In the genomic region with DNA sequence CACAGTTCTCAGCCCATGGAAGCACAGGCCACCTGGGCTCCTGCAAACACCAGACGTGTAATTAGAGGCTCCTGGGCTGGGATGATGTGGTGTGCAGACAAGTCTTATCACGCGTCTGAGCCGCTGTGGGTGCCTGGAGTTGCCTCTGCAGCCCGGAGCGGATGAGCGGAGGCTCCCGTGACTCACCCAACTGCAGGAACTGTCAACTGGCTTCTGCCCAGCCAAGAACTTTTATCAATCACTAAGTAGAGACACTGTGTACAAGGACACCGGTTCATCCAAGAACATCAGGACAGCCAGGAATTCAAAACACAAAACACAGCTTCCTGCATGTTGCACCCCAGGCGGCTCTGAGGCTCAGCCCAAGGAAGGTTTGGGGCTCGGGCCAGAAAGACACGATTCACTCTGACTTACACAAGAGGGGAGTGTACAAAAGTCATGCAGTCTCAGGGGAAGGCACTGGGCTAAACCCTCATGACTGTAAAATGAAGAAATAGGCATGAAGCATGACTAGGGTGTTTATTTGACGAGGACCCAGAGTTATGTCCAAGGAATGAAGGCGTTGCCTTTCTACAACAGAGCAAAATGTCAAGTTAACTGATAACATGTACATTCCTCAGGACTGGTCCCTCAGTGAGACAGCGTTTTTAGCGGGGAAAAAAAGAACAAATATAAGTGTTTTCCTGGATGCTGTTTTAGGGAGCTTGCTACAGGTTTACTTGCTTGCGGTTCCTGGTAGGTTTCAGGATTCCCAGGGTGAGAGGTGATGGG, we compare ENCODE assay signal across 10 cellular contexts. TPM values are rescaled to one million over a fixed set of nuclear protein-coding genes. Genes with fewer than 3 reads are reported as not detected.
DNase-seq lines count a peak whose midpoint lies in the region; ATAC-seq and TF ChIP-seq lines count a peak whose summit lies in the region.
"Had no signal": no experiment of that assay in that cellular context is flagged by ENCODE, and none has a peak within 500 bp of the region (broad histone marks: within the 10 kb centered on the region; RNA-seq: fewer than 3 reads in every experiment).

No MANE protein-coding gene starts in this region.

- no peak for ATAC-seq in HG02623 (IDR thresholded peaks at IDR 0.05; ENCODE audit: unreplicated experiment)

- H2BK15ac ChIP-seq in mesenchymal stem cell (ENCODE audit: low read depth, poor library complexity, severe bottlenecking): no peak overlapping the region

- H3K9me3 Mint-ChIP-seq in immature natural killer cell: no peaks in the 10 kb centered on the region
- H3K9me3 Mint-ChIP-seq: IgD-negative memory B cell, naive B cell had no signal

- H3K79me1 ChIP-seq in mesenchymal stem cell (replicated peaks; ENCODE audit: low read length, poor library complexity, severe bottlenecking): peaks cover 4% of the 10 kb centered on the region

- H3K27me3 Mint-ChIP-seq in immature natural killer cell (ENCODE audit: low read depth in 3 of 3): no peaks in the 10 kb centered on the region
- H3K27me3 Mint-ChIP-seq: IgD-negative memory B cell, naive B cell had no signal

- H3K4me1 Mint-ChIP-seq in immature natural killer cell: no peaks in the 10 kb centered on the region
- H3K4me1 Mint-ChIP-seq: IgD-negative memory B cell, naive B cell had no signal

- H3K14ac ChIP-seq in mesenchymal stem cell (ENCODE audit: low read length in 2 of 2): no peak overlapping the region

- H3K27ac Mint-ChIP-seq in immature natural killer cell: no peak overlapping the region
- H3K27ac Mint-ChIP-seq: IgD-negative memory B cell, naive B cell had no signal

- H3K9ac ChIP-seq in mesenchymal stem cell (ENCODE audit: low read length): peak overlapping the region; percentile 85

- peak overlapping the region; percentile 92 to 94 for H3K18ac ChIP-seq in mesenchymal stem cell (ENCODE audit: low read depth in 1 of 2, low read length in 2 of 2)

- no peak for TF ChIP-seq CTCF in OCI-LY7 (conservative IDR thresholded peaks at IDR 0.05; ENCODE audit: low read length)

- DNase-seq in ELR (ENCODE audit: low read depth) (peak; percentile 92), NCI-H345 (lab: John Stamatoyannopoulos, UW) (peak; percentile 83), cerebellar cortex (ENCODE audit: low spot score) (peak; percentile 60), mesenchymal stem cell (peak; percentile 97), OCI-LY7 (ENCODE audit: low spot score) (no peak), immature natural killer cell (no peak), UCSD-AML1 (lab: John Stamatoyannopoulos, UW; ENCODE audit: unreplicated experiment) (no peak)
- DNase-seq: naive B cell had no signal

- no peaks in the 10 kb centered on the region for H3K27me3 ChIP-seq in mesenchymal stem cell (ENCODE audit: control insufficient read depth in 1 of 2, insufficient read depth in 1 of 2, low read length in 2 of 2)

- H3K9me3 ChIP-seq in mesenchymal stem cell (ENCODE audit: control insufficient read depth, low read length) (no peaks in the 10 kb centered on the region), OCI-LY7 (ENCODE audit: low read length) (no peaks in the 10 kb centered on the region)

- H2BK12ac ChIP-seq in mesenchymal stem cell (ENCODE audit: low read length in 2 of 2): peak overlapping the region; percentile 68 to 88

- POLR2A ChIA-PET in OCI-LY7 (lab: Charles Lee): no interaction called here

- no peak overlapping the region for H2AK5ac ChIP-seq in mesenchymal stem cell (ENCODE audit: low read length, severe bottlenecking)

- CTCF ChIA-PET in OCI-LY7 (lab: Charles Lee; ENCODE audit: unreplicated experiment): no interaction called here

- H3K4me3 ChIP-seq in mesenchymal stem cell (ENCODE audit: insufficient read depth in 1 of 2, low read depth in 1 of 2, low read length in 2 of 2) (peak overlapping the region in 1 of 2 experiments; percentile 55), OCI-LY7 (ENCODE audit: low read depth, low read length, poor library complexity, severe bottlenecking) (no peak overlapping the region)

- H3K36me3 Mint-ChIP-seq in immature natural killer cell: peaks cover 4 to 30% (median 25%) of the 10 kb centered on the region in 3 donors

- peak overlapping the region; percentile 70 for H3K27ac ChIP-seq in mesenchymal stem cell (ENCODE audit: low read length, poor library complexity, severe bottlenecking)
- H3K27ac ChIP-seq in OCI-LY7 (ENCODE audit: low read depth, low read length, poor library complexity, severe bottlenecking): no peak overlapping the region

- H3K4me3 Mint-ChIP-seq in immature natural killer cell: no peak overlapping the region
- H3K4me3 Mint-ChIP-seq: IgD-negative memory B cell, naive B cell had no signal

- H2BK5ac ChIP-seq in mesenchymal stem cell (ENCODE audit: low read depth, low read length, poor library complexity, severe bottlenecking): no peak overlapping the region

- 1% methylated on average over 15 of the region's 17 CpGs for WGBS in mesenchymal stem cell

- intact Hi-C loops in OCI-LY7 (cut with micrococcal nuclease; ENCODE audit: unreplicated experiment): no loop called here

- H4K8ac ChIP-seq in mesenchymal stem cell (ENCODE audit: low read length): peak overlapping the region; percentile 55

- H2AFZ ChIP-seq in mesenchymal stem cell (ENCODE audit: low read depth, low read length) (no peak overlapping the region), OCI-LY7 (ENCODE audit: low read length) (no peak overlapping the region)

- H4K91ac ChIP-seq in mesenchymal stem cell (ENCODE audit: low read length): peak overlapping the region; percentile 90

- H3K36me3 ChIP-seq in mesenchymal stem cell (ENCODE audit: control insufficient read depth in 1 of 2, insufficient read depth in 2 of 2, low read depth in 1 of 2, low read length in 2 of 2): peaks cover 12 to 13% of the 10 kb centered on the region in 2 experiments
- H3K36me3 ChIP-seq in OCI-LY7 (ENCODE audit: insufficient read depth, low read length): no peaks in the 10 kb centered on the region

- H3K23ac ChIP-seq in mesenchymal stem cell (ENCODE audit: low read length in 2 of 2): peak overlapping the region in 1 of 2 experiments; percentile 93

- BruUV-seq in OCI-LY7 (replicated peaks; lab: Mats Ljungman, UMichigan): no TSS peak

- H3K4me1 ChIP-seq in mesenchymal stem cell (ENCODE audit: control insufficient read depth, insufficient read depth, low read depth, low read length) (peaks cover 16% of the 10 kb centered on the region), OCI-LY7 (ENCODE audit: insufficient read depth, low read length, poor library complexity, severe bottlenecking) (no peaks in the 10 kb centered on the region)

- no peaks in the 10 kb centered on the region for H4K20me1 ChIP-seq in OCI-LY7 (ENCODE audit: insufficient read depth, low read length)

- H3K4ac ChIP-seq in mesenchymal stem cell (ENCODE audit: low read depth in 1 of 2, low read length in 2 of 2): peak overlapping the region; percentile 47 to 89

- H3K4me2 ChIP-seq in mesenchymal stem cell (ENCODE audit: low read length, poor library complexity, severe bottlenecking): peak overlapping the region; percentile 63
- no peak overlapping the region for H3K4me2 ChIP-seq in OCI-LY7 (ENCODE audit: low read length)

- H3K79me2 ChIP-seq in OCI-LY7 (ENCODE audit: insufficient read depth, low read depth, low read length): no peaks in the 10 kb centered on the region

- peak overlapping the region; percentile 61 for H2BK120ac ChIP-seq in mesenchymal stem cell (ENCODE audit: low read depth, low read length)

- no peaks in the 10 kb centered on the region for H3K9me2 ChIP-seq in OCI-LY7 (ENCODE audit: insufficient read depth, low read length)

RNA-seq across cellular contexts. Expression of a gene that starts 21.1 kb away (rescaled TPM):
- 109 TPM for polyA plus RNA-seq in mesenchymal stem cell (2013, experiment 1 of 2)
- 106 TPM for polyA plus RNA-seq in mesenchymal stem cell (2013, experiment 2 of 2)
- total RNA-seq in OCI-LY7 (2014; rRNA removed; shearing (Covaris generic)): not detected in 2 replicates
- total RNA-seq in OCI-LY7 (2022): not detected in 2 replicates
- 1 to 10 TPM in 1 of 3 donors, under 1 TPM in 1, not detected in 1; 0.33 to 1.1 TPM for polyA plus RNA-seq in immature natural killer cell

RNA-seq across cellular contexts. Expression of a gene that starts 43.5 kb away (rescaled TPM):
- polyA plus RNA-seq in mesenchymal stem cell (2013, experiment 1 of 2): 232 TPM
- polyA plus RNA-seq in mesenchymal stem cell (2013, experiment 2 of 2): 236 TPM
- 138 and 204 TPM in 2 replicates for total RNA-seq in OCI-LY7 (2014; rRNA removed; shearing (Covaris generic))
- total RNA-seq in OCI-LY7 (2022): 272 and 306 TPM in 2 replicates
- 100 to 1,000 TPM; 400 to 579 (median 427) TPM for polyA plus RNA-seq in immature natural killer cell

Comparison
In these comparisons a context has a peak if more than half of its experiments do, and no peak if none do; other contexts are left out.
1. DNase-seq: peak in ELR (single experiment), NCI-H345 (single experiment), cerebellar cortex (single experiment) and mesenchymal stem cell (single experiment); none in OCI-LY7 (single experiment), immature natural killer cell (0 of 3) and UCSD-AML1 (single experiment).